In genomic region chr16:46883690-46884512, GRCh38 we compare ENCODE assay signal across 1 cellular context.
TF ChIP-seq lines count a peak whose summit lies in the region.

TSS of gene GPT2 (plus strand) at chr16:46884362. CDS start at chr16:46884716, 354 bp downstream.

TF ChIP-seq in GM23338, 12 proteins besides CTCF, POLR2A, EP300 and RAD21 (continued from another document):
- TF ChIP-seq, protein P1, sequence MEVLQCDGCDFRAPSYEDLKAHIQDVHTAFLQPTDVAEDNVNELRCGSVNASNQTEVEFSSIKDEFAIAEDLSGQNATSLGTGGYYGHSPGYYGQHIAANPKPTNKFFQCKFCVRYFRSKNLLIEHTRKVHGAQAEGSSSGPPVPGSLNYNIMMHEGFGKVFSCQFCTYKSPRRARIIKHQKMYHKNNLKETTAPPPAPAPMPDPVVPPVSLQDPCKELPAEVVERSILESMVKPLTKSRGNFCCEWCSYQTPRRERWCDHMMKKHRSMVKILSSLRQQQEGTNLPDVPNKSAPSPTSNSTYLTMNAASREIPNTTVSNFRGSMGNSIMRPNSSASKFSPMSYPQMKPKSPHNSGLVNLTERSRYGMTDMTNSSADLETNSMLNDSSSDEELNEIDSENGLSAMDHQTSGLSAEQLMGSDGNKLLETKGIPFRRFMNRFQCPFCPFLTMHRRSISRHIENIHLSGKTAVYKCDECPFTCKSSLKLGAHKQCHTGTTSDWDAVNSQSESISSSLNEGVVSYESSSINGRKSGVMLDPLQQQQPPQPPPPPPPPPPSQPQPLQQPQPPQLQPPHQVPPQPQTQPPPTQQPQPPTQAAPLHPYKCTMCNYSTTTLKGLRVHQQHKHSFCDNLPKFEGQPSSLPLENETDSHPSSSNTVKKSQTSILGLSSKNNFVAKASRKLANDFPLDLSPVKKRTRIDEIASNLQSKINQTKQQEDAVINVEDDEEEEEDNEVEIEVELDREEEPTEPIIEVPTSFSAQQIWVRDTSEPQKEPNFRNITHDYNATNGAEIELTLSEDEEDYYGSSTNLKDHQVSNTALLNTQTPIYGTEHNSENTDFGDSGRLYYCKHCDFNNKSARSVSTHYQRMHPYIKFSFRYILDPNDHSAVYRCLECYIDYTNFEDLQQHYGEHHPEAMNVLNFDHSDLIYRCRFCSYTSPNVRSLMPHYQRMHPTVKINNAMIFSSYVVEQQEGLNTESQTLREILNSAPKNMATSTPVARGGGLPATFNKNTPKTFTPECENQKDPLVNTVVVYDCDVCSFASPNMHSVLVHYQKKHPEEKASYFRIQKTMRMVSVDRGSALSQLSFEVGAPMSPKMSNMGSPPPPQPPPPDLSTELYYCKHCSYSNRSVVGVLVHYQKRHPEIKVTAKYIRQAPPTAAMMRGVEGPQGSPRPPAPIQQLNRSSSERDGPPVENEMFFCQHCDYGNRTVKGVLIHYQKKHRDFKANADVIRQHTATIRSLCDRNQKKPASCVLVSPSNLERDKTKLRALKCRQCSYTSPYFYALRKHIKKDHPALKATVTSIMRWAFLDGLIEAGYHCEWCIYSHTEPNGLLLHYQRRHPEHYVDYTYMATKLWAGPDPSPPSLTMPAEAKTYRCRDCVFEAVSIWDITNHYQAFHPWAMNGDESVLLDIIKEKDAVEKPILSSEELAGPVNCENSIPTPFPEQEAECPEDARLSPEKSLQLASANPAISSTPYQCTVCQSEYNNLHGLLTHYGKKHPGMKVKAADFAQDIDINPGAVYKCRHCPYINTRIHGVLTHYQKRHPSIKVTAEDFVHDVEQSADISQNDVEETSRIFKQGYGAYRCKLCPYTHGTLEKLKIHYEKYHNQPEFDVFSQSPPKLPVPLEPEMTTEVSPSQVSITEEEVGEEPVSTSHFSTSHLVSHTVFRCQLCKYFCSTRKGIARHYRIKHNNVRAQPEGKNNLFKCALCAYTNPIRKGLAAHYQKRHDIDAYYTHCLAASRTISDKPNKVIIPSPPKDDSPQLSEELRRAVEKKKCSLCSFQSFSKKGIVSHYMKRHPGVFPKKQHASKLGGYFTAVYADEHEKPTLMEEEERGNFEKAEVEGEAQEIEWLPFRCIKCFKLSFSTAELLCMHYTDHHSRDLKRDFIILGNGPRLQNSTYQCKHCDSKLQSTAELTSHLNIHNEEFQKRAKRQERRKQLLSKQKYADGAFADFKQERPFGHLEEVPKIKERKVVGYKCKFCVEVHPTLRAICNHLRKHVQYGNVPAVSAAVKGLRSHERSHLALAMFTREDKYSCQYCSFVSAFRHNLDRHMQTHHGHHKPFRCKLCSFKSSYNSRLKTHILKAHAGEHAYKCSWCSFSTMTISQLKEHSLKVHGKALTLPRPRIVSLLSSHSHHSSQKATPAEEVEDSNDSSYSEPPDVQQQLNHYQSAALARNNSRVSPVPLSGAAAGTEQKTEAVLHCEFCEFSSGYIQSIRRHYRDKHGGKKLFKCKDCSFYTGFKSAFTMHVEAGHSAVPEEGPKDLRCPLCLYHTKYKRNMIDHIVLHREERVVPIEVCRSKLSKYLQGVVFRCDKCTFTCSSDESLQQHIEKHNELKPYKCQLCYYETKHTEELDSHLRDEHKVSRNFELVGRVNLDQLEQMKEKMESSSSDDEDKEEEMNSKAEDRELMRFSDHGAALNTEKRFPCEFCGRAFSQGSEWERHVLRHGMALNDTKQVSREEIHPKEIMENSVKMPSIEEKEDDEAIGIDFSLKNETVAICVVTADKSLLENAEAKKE (CRISPR knock-in tag; IDR thresholded peaks at IDR 0.05) = no peak
- TF ChIP-seq ZNF331 (CRISPR knock-in tag; IDR thresholded peaks at IDR 0.05; ENCODE audit: low read depth) (no peak), JUNB (IDR thresholded peaks at IDR 0.05; ENCODE audit: unreplicated experiment) (no peak), ZNF114 (CRISPR knock-in tag; IDR thresholded peaks at IDR 0.05) (no peak), STAT1 (IDR thresholded peaks at IDR 0.05; ENCODE audit: unreplicated experiment) (no peak), EZH2 (IDR thresholded peaks at IDR 0.05; ENCODE audit: low read depth, unreplicated experiment) (no peak)
